8 cellular contexts compared by ENCODE assay signal in genomic region chr22:46538816-46539163, GRCh38. TPM values are rescaled to one million over a fixed set of nuclear protein-coding genes. Genes with fewer than 3 reads are reported as not detected.
A peak's percentile ranks its signal among the peaks of the same experiment; 100 is the strongest.
DNase-seq lines count a peak whose midpoint lies in the region; ATAC-seq, FAIRE-seq and TF ChIP-seq lines count a peak whose summit lies in the region.

No MANE protein-coding gene starts in this region.

- intact Hi-C loops in heart right ventricle (cut with DNase I) (loop anchor here in 2 of 10 donors (10.0 kb wide), 2 partner anchors 134 to 414 kb away; no protein-coding TSS in a partner anchor), cardiac septum (cut with DNase I) (loop anchor here (5.0 kb wide), 1 partner anchor 131 kb away; no protein-coding TSS in a partner anchor), kidney (cut with DNase I) (no loop called here), tibial artery (cut with DNase I; ENCODE audit: low total_unique reads) (no loop called here)

- H3K4me3 Mint-ChIP-seq in type B pancreatic cell, result peak overlapping the region; percentile 89

- H3K36me3 ChIP-seq in heart right ventricle (no peaks in the 10 kb centered on the region), kidney (ENCODE audit: control insufficient read depth in 1 of 2, insufficient read depth in 2 of 2, low read length in 2 of 2) (peaks cover 0 to 7% of the 10 kb centered on the region in 2 donors), tibial artery (no peaks in the 10 kb centered on the region)

- in situ Hi-C loops in astrocyte of the cerebellum (cut with HindIII; ENCODE audit: low sequenced_read_pairs), result no loop called here

- 6 to 9% methylated on average over 13 of the region's 13 CpGs for WGBS in heart right ventricle, 2 donors

- peaks cover 0 to 24% (median 15%) of the 10 kb centered on the region in 9 donors for H3K4me1 ChIP-seq in heart right ventricle
- peaks cover 3 to 12% of the 10 kb centered on the region in 2 donors for H3K4me1 ChIP-seq in kidney (ENCODE audit: control insufficient read depth in 1 of 2, insufficient read depth in 1 of 2, low read depth in 1 of 2, low read length in 2 of 2)
- peaks cover 0 to 22% (median 16%) of the 10 kb centered on the region in 4 donors for H3K4me1 ChIP-seq in tibial artery

- H3K27ac ChIP-seq in heart right ventricle (peak overlapping the region in 2 of 10 donors; percentile 15 to 60), kidney (ENCODE audit: low read depth in 2 of 2, low read length in 2 of 2) (peak overlapping the region in 1 of 2 donors; percentile 20), tibial artery (no peak overlapping the region)

- peak overlapping the region; percentile 89 for H3K27ac Mint-ChIP-seq in type B pancreatic cell

- ATAC-seq in heart right ventricle (peak in 4 of 8 donors; percentile 5 to 30 (median 20)), left lobe of liver (no peak)

- H3K27me3 ChIP-seq in heart right ventricle (peaks cover 0 to 60% (median 44%) of the 10 kb centered on the region in 7 donors), tibial artery (peaks cover 0 to 80% of the 10 kb centered on the region in 2 donors)

- H3K4me1 Mint-ChIP-seq in type B pancreatic cell (ENCODE audit: unreplicated experiment), result peaks cover 5% of the 10 kb centered on the region

- H3K9me3 ChIP-seq in heart right ventricle (no peaks in the 10 kb centered on the region), kidney (ENCODE audit: control insufficient read depth in 1 of 2, low read length in 2 of 2) (no peaks in the 10 kb centered on the region), tibial artery (no peaks in the 10 kb centered on the region)

- peaks cover 18% of the 10 kb centered on the region for H3K27me3 Mint-ChIP-seq in type B pancreatic cell

- DNase-seq in heart right ventricle, result no peak
- no peak for DNase-seq in cardiac septum (ENCODE audit: low spot score)
- no peak for DNase-seq in astrocyte of the cerebellum (ENCODE audit: low read depth)
- DNase-seq in kidney, result no peak
- DNase-seq in type B pancreatic cell (ENCODE audit: extremely low spot score, unreplicated experiment), result no peak
- no peak for DNase-seq in NCI-H345 treated with DMSO at 0.1 percent for 48 hours (lab: John Stamatoyannopoulos, UW; ENCODE audit: unreplicated experiment)
- DNase-seq in tibial artery, result no peak
- DNase-seq in left lobe of liver (ENCODE audit: low spot score), result no peak

- no peak for FAIRE-seq in kidney (lab: Jason Lieb, UNC)

- peak overlapping the region in 9 of 10 donors; percentile 45 to 56 (median 52) for H3K4me3 ChIP-seq in heart right ventricle
- peak overlapping the region; percentile 46 for H3K4me3 ChIP-seq in astrocyte of the cerebellum (ENCODE audit: low read depth, low read length)
- H3K4me3 ChIP-seq in kidney (ENCODE audit: low read length in 2 of 2), result peak overlapping the region; percentile 58 to 65
- H3K4me3 ChIP-seq in tibial artery, result peak overlapping the region in 1 of 2 donors; percentile 48

- no peaks in the 10 kb centered on the region for H3K9me3 Mint-ChIP-seq in type B pancreatic cell

- H3K36me3 Mint-ChIP-seq in type B pancreatic cell, result no peaks in the 10 kb centered on the region

- TF ChIP-seq CTCF in heart right ventricle (IDR thresholded peaks at IDR 0.05) (peak in 1 of 9 donors; percentile 1), astrocyte of the cerebellum (IDR thresholded peaks at IDR 0.05; ENCODE audit: low read depth, low read length, missing control alignments) (no peak), kidney (IDR thresholded peaks at IDR 0.05; ENCODE audit: borderline replicate concordance, extremely low read depth, insufficient read depth) (no peak), type B pancreatic cell (conservative IDR thresholded peaks at IDR 0.05) (peak; percentile 7), tibial artery (IDR thresholded peaks at IDR 0.05) (no peak)

- H3K9ac ChIP-seq in kidney (ENCODE audit: low read length in 2 of 2), result peak overlapping the region in 1 of 2 donors; percentile 30

RNA-seq across cellular contexts. Expression of gene CELSR1, which starts 1.4 kb away (rescaled TPM):
- total RNA-seq in heart right ventricle (10 to 100 TPM in 7 of 10 donors, 1 to 10 TPM in 3; 5.5 to 16.7 (median 11.8) TPM), cardiac septum (13.3 TPM), kidney (49.9 TPM), type B pancreatic cell (ENCODE audit: low replicate concordance) (27.8 and 67.1 TPM in 2 replicates), left lobe of liver (8.4 TPM)
- polyA plus RNA-seq in heart right ventricle (1 to 10 TPM; 4.0 to 6.4 TPM), kidney (ENCODE audit: insufficient read depth, low read depth, low replicate concordance) (15.7 TPM)
